Comparison of ENCODE assay signal across 18 cellular contexts in genomic region chr5:2670856-2671404, GRCh38.
"Had no signal": no experiment of that assay in that cellular context is flagged by ENCODE, and none has a peak within 500 bp of the region (broad histone marks: within the 10 kb centered on the region; RNA-seq: fewer than 3 reads in every experiment).

No MANE protein-coding gene starts in this region.

- H3K27ac Mint-ChIP-seq: dendritic cell treated with granulocyte-macrophage colony-stimulating factor and Interleukin-4, amounts not matched to agents 40 ng/mL and 50 ng/mL, for 4 days; effector memory CD8-positive, alpha-beta T cell; naive thymus-derived CD4-positive, alpha-beta T cell; nephron progenitor cell; stimulated activated memory B cell treated with anti-CD40 and anti-IgM and Interleukin-4, amounts not matched to agents 10 μg/mL and 1 μg/mL and 100 μg/mL, for 72 hours; stimulated activated naive CD8-positive, alpha-beta T cell treated with anti-CD3 and anti-CD28 coated beads, Interleukin-15, amount 100 ng/mL, for 72 hours had no signal

- DNase-seq: effector memory CD8-positive, alpha-beta T cell; esophagus squamous epithelium; foreskin fibroblast; left colon; mesendoderm; naive thymus-derived CD4-positive, alpha-beta T cell; nephron progenitor cell; psoas muscle; retina; right lobe of liver; stimulated activated CD4-positive, alpha-beta T cell treated with anti-CD3 and anti-CD28 coated beads, Interleukin-4, amount 100 ng/mL, for 1 hour; stimulated activated naive CD8-positive, alpha-beta T cell treated with anti-CD3 and anti-CD28 coated beads, Interleukin-15, amount 100 ng/mL, for 72 hours; testis had no signal

- H3K9me3 ChIP-seq: esophagus squamous epithelium, neutrophil, psoas muscle, right lobe of liver, testis had no signal

- H3K4me1 ChIP-seq: esophagus squamous epithelium, psoas muscle, right lobe of liver, testis, tibial nerve had no signal

- H3K9me3 Mint-ChIP-seq: dendritic cell treated with granulocyte-macrophage colony-stimulating factor and Interleukin-4, amounts not matched to agents 40 ng/mL and 50 ng/mL, for 4 days; effector memory CD8-positive, alpha-beta T cell; stimulated activated memory B cell treated with anti-CD40 and anti-IgM and Interleukin-4, amounts not matched to agents 10 μg/mL and 1 μg/mL and 100 μg/mL, for 72 hours had no signal

- H3K36me3 ChIP-seq: esophagus squamous epithelium, neutrophil, right lobe of liver, tibial nerve had no signal

- H3K4me3 ChIP-seq: esophagus squamous epithelium, psoas muscle, right lobe of liver, testis, tibial nerve had no signal

- H3K27me3 Mint-ChIP-seq: dendritic cell treated with granulocyte-macrophage colony-stimulating factor and Interleukin-4, amounts not matched to agents 40 ng/mL and 50 ng/mL, for 4 days; effector memory CD8-positive, alpha-beta T cell; stimulated activated memory B cell treated with anti-CD40 and anti-IgM and Interleukin-4, amounts not matched to agents 10 μg/mL and 1 μg/mL and 100 μg/mL, for 72 hours; stimulated activated naive CD8-positive, alpha-beta T cell treated with anti-CD3 and anti-CD28 coated beads, Interleukin-15, amount 100 ng/mL, for 72 hours had no signal

- H3K4me3 Mint-ChIP-seq: dendritic cell treated with granulocyte-macrophage colony-stimulating factor and Interleukin-4, amounts not matched to agents 40 ng/mL and 50 ng/mL, for 4 days; effector memory CD8-positive, alpha-beta T cell; naive thymus-derived CD4-positive, alpha-beta T cell; nephron progenitor cell; stimulated activated memory B cell treated with anti-CD40 and anti-IgM and Interleukin-4, amounts not matched to agents 10 μg/mL and 1 μg/mL and 100 μg/mL, for 72 hours; stimulated activated naive CD8-positive, alpha-beta T cell treated with anti-CD3 and anti-CD28 coated beads, Interleukin-15, amount 100 ng/mL, for 72 hours had no signal

- H3K27me3 ChIP-seq: esophagus squamous epithelium, neutrophil, right lobe of liver, testis, tibial nerve had no signal

- H3K36me3 Mint-ChIP-seq: naive thymus-derived CD4-positive, alpha-beta T cell; stimulated activated memory B cell treated with anti-CD40 and anti-IgM and Interleukin-4, amounts not matched to agents 10 μg/mL and 1 μg/mL and 100 μg/mL, for 72 hours had no signal

- H3K4me1 Mint-ChIP-seq: naive thymus-derived CD4-positive, alpha-beta T cell; stimulated activated memory B cell treated with anti-CD40 and anti-IgM and Interleukin-4, amounts not matched to agents 10 μg/mL and 1 μg/mL and 100 μg/mL, for 72 hours; stimulated activated naive CD8-positive, alpha-beta T cell treated with anti-CD3 and anti-CD28 coated beads, Interleukin-15, amount 100 ng/mL, for 72 hours had no signal

- ATAC-seq: effector memory CD8-positive, alpha-beta T cell; left colon; naive thymus-derived CD4-positive, alpha-beta T cell; psoas muscle; stimulated activated memory B cell treated with anti-CD40 and anti-IgM and Interleukin-4, amounts not matched to agents 10 μg/mL and 1 μg/mL and 100 μg/mL, for 72 hours; stimulated activated naive CD8-positive, alpha-beta T cell treated with anti-CD3 and anti-CD28 coated beads, Interleukin-15, amount 100 ng/mL, for 72 hours had no signal

- H3K27ac ChIP-seq: epithelial cell of prostate, esophagus squamous epithelium, neutrophil, psoas muscle, right lobe of liver, testis, tibial nerve had no signal
